20 cellular contexts compared by ENCODE assay signal in the genomic region with DNA sequence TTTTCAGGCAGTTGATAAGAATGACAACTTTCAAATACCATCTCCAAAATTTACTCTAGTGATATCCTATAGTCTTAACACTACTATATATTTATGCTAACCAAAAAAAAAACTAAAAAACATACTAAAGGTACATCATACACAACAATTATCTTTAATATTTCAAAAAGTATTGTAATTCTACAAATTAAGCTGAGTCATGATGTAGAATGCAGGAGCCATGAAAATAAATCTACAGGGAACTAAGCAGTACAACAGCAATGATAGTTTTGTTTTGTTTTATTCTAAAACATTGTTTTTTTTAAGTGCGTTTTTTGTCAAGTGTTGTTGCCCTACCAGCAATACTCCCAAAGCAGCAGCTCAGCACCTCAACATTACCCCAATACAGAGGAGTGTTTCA.
DNase-seq lines count a peak whose midpoint lies in the region; ATAC-seq, FAIRE-seq and TF ChIP-seq lines count a peak whose summit lies in the region.
"Had no signal": no experiment of that assay in that cellular context is flagged by ENCODE, and none has a peak within 500 bp of the region (broad histone marks: within the 10 kb centered on the region; RNA-seq: fewer than 3 reads in every experiment).

No MANE protein-coding gene starts in this region.

- H4K8ac ChIP-seq in IMR-90 (ENCODE audit: low read depth in 2 of 2, low read length in 2 of 2) = no peak overlapping the region

- TF ChIP-seq POLR2A in A549 (IDR thresholded peaks at IDR 0.05; ENCODE audit: low read length) (no peak), IMR-90 (IDR thresholded peaks at IDR 0.05; ENCODE audit: low read depth, low read length) (no peak), K562 (conservative IDR thresholded peaks at IDR 0.05) (no peak)

- H4K5ac ChIP-seq in IMR-90 (ENCODE audit: low read depth, low read length) = no peak overlapping the region

- no peaks in the 10 kb centered on the region for H3K4me1 Mint-ChIP-seq in nephron progenitor cell
- H3K4me1 Mint-ChIP-seq in activated CD8-positive, alpha-beta memory T cell treated with anti-CD3 and anti-CD28 coated beads, Interleukin-2, amount 10 ng/mL, durations not matched to agents 7 days and 5 days = no peaks in the 10 kb centered on the region
- H3K4me1 Mint-ChIP-seq: B cell; CD4-positive, CD25-positive, alpha-beta regulatory T cell had no signal

- H3K79me1 ChIP-seq in IMR-90 (ENCODE audit: low read depth in 1 of 2, low read length in 2 of 2) = no peaks in the 10 kb centered on the region

- POLR2A ChIA-PET in A549 (lab: Yijun Ruan, JAX) (no interaction called here), IMR-90 (lab: Charles Lee; ENCODE audit: unreplicated experiment) (no interaction called here), K562 (lab: Yijun Ruan, JAX) (no interaction called here)

- no peak overlapping the region for H2AK9ac ChIP-seq in IMR-90 (replicated peaks; ENCODE audit: low read depth, low read length, poor library complexity)

- H3K36me3 ChIP-seq in IMR-90 (ENCODE audit: control insufficient read depth, insufficient read depth, low read length) = no peaks in the 10 kb centered on the region
- H3K36me3 ChIP-seq in K562 (ENCODE audit: control insufficient read depth, insufficient read depth, low read length) = no peaks in the 10 kb centered on the region
- H3K36me3 ChIP-seq: BLaER1 had no signal

- no peak overlapping the region for H3K27ac Mint-ChIP-seq in nephron progenitor cell
- no peak overlapping the region for H3K27ac Mint-ChIP-seq in activated CD8-positive, alpha-beta memory T cell treated with anti-CD3 and anti-CD28 coated beads, Interleukin-2, amount 10 ng/mL, durations not matched to agents 7 days and 5 days
- H3K27ac Mint-ChIP-seq: B cell; CD4-positive, CD25-positive, alpha-beta regulatory T cell; CD8-positive, alpha-beta T cell had no signal

- H2BK15ac ChIP-seq in IMR-90 (ENCODE audit: low read depth, low read length) = no peak overlapping the region

- H3K27me3 Mint-ChIP-seq in nephron progenitor cell (ENCODE audit: low read depth, poor library complexity) = no peaks in the 10 kb centered on the region
- H3K27me3 Mint-ChIP-seq in activated CD8-positive, alpha-beta memory T cell treated with anti-CD3 and anti-CD28 coated beads, Interleukin-2, amount 10 ng/mL, durations not matched to agents 7 days and 5 days = no peaks in the 10 kb centered on the region
- H3K27me3 Mint-ChIP-seq: B cell; CD4-positive, CD25-positive, alpha-beta regulatory T cell had no signal

- dilution Hi-C loops in IMR-90 (cut with HindIII; ENCODE audit: low sequenced_read_pairs, unreplicated experiment) = no loop called here

- H3K27ac ChIP-seq in A549 = no peak overlapping the region
- no peak overlapping the region for H3K27ac ChIP-seq in IMR-90 (ENCODE audit: insufficient read depth, low read length)
- H3K27ac ChIP-seq in K562 (ENCODE audit: extremely low read depth, low read depth, low read length) = no peak overlapping the region
- H3K27ac ChIP-seq: BLaER1, C4-2B had no signal

- no peaks in the 10 kb centered on the region for H3K4me1 ChIP-seq in A549
- H3K4me1 ChIP-seq in IMR-90 (ENCODE audit: control insufficient read depth, insufficient read depth, low read length) = no peaks in the 10 kb centered on the region
- H3K4me1 ChIP-seq in K562 (replicated peaks in 1 of 2; ENCODE audit: control insufficient read depth in 2 of 2, insufficient read depth in 2 of 2, low read length in 2 of 2) = no peaks in the 10 kb centered on the region
- H3K4me1 ChIP-seq: BLaER1 had no signal

- H2BK5ac ChIP-seq in IMR-90 (ENCODE audit: low read depth, low read length, poor library complexity, severe bottlenecking) = no peak overlapping the region

- DNase-seq in A549 (ENCODE audit: low read depth in 1 of 2, low spot score in 1 of 2) (no peak), IMR-90 (no peak), K562 (ENCODE audit: extremely low read depth in 1 of 4, low spot score in 3 of 4) (no peak), nephron progenitor cell (no peak), HCEC 1CT (no peak)
- no peak for DNase-seq in activated CD8-positive, alpha-beta memory T cell treated with anti-CD3 and anti-CD28 coated beads, Interleukin-2, amount 10 ng/mL, durations not matched to agents 7 days and 5 days
- DNase-seq: CD4-positive, CD25-positive, alpha-beta regulatory T cell; CD8-positive, alpha-beta T cell; DMS 273 treated with DMSO at 0.1 percent for 48 hours; DMS53; DMS79 treated with DMSO at 0.1 percent for 48 hours; GF-D8; GOT3; H7 had no signal

- no peak for TF ChIP-seq EP300 in A549 (IDR thresholded peaks at IDR 0.05)
- no peak for TF ChIP-seq EP300 in K562 (IDR thresholded peaks at IDR 0.05; ENCODE audit: low read length)

- H2BK20ac ChIP-seq in IMR-90 (ENCODE audit: low read depth, low read length) = no peak overlapping the region

- 89% methylated on average over 1 of the region's 1 CpG for WGBS in A549 (ENCODE audit: missing lambda C conversion rate)
- no CpG with 5 or more reads among the region's 1 CpG for WGBS in IMR-90 (ENCODE audit: extremely low coverage in 2 of 2, insufficient read length in 1 of 2), 2 experiments
- 0% methylated on average over 1 of the region's 1 CpG for WGBS in K562 (ENCODE audit: insufficient coverage, low coverage, missing lambda C conversion rate)

- in situ Hi-C loops in IMR-90 (cut with MboI; ENCODE audit: low sequenced_read_pairs) (no loop called here), K562 (cut with MboI) (no loop called here)

- no peak overlapping the region for H4K91ac ChIP-seq in IMR-90 (ENCODE audit: insufficient read depth, low read depth, low read length)

- H3K9me3 ChIP-seq in A549 = no peaks in the 10 kb centered on the region
- no peaks in the 10 kb centered on the region for H3K9me3 ChIP-seq in IMR-90 (ENCODE audit: control insufficient read depth, insufficient read depth, low read length)
- H3K9me3 ChIP-seq in K562 (replicated peaks; ENCODE audit: control insufficient read depth, insufficient read depth, low read depth, low read length) = no peaks in the 10 kb centered on the region
- H3K9me3 ChIP-seq: BLaER1 had no signal

- no peak overlapping the region for H3K14ac ChIP-seq in IMR-90 (replicated peaks; ENCODE audit: low read depth, low read length)

- H3K56ac ChIP-seq in IMR-90 (ENCODE audit: extremely low read depth, insufficient read depth, low read length) = no peak overlapping the region

- no peaks in the 10 kb centered on the region for H3K9me3 Mint-ChIP-seq in nephron progenitor cell
- H3K9me3 Mint-ChIP-seq in activated CD8-positive, alpha-beta memory T cell treated with anti-CD3 and anti-CD28 coated beads, Interleukin-2, amount 10 ng/mL, durations not matched to agents 7 days and 5 days (ENCODE audit: low read depth) = no peaks in the 10 kb centered on the region
- H3K9me3 Mint-ChIP-seq: CD8-positive, alpha-beta T cell had no signal

- no peaks in the 10 kb centered on the region for H4K20me1 ChIP-seq in IMR-90 (ENCODE audit: insufficient read depth, low read length)
- H4K20me1 ChIP-seq in K562 (replicated peaks; ENCODE audit: control insufficient read depth, insufficient read depth, low read length) = no peaks in the 10 kb centered on the region
- H4K20me1 ChIP-seq: BLaER1 had no signal

- CTCF ChIA-PET in A549 (lab: Yijun Ruan, JAX) = no interaction called here
- CTCF ChIA-PET in IMR-90 (lab: Yijun Ruan, JAX) = no interaction called here
- CTCF ChIA-PET in K562 (lab: Yijun Ruan, JAX; ENCODE audit: low intra/inter-chr PET ratio) = no interaction called here
- CTCF ChIA-PET in activated CD8-positive, alpha-beta memory T cell treated with anti-CD3 and anti-CD28 coated beads, Interleukin-2, amount 10 ng/mL, durations not matched to agents 7 days and 5 days (lab: Charles Lee) = no interaction called here

- no peak overlapping the region for H2AFZ ChIP-seq in IMR-90 (replicated peaks; ENCODE audit: low read length, poor library complexity)
- H2AFZ ChIP-seq in K562 (ENCODE audit: low read depth, low read length) = no peak overlapping the region

- H3K4me3 Mint-ChIP-seq in nephron progenitor cell = no peak overlapping the region
- H3K4me3 Mint-ChIP-seq in activated CD8-positive, alpha-beta memory T cell treated with anti-CD3 and anti-CD28 coated beads, Interleukin-2, amount 10 ng/mL, durations not matched to agents 7 days and 5 days = no peak overlapping the region
- H3K4me3 Mint-ChIP-seq: B cell; CD4-positive, CD25-positive, alpha-beta regulatory T cell; CD8-positive, alpha-beta T cell had no signal

- no peak overlapping the region for H2BK120ac ChIP-seq in IMR-90 (ENCODE audit: low read depth, low read length)

- no peaks in the 10 kb centered on the region for H3K36me3 Mint-ChIP-seq in nephron progenitor cell (ENCODE audit: low read depth)
- no peaks in the 10 kb centered on the region for H3K36me3 Mint-ChIP-seq in activated CD8-positive, alpha-beta memory T cell treated with anti-CD3 and anti-CD28 coated beads, Interleukin-2, amount 10 ng/mL, durations not matched to agents 7 days and 5 days
- H3K36me3 Mint-ChIP-seq: CD4-positive, CD25-positive, alpha-beta regulatory T cell; CD8-positive, alpha-beta T cell had no signal

- no TSS peak for BruUV-seq in IMR-90 (replicated peaks; lab: Mats Ljungman, UMichigan)
- no TSS peak for BruUV-seq in K562 (replicated peaks; lab: Mats Ljungman, UMichigan)

- no peak for FAIRE-seq in A549 (lab: Jason Lieb, UNC)
- FAIRE-seq in K562 (lab: Jason Lieb, UNC) = no peak
- FAIRE-seq: GM12891, GM18507 had no signal

- TF ChIP-seq RAD21 in A549 (conservative IDR thresholded peaks at IDR 0.05 in 1 of 2, IDR thresholded peaks at IDR 0.05 in 1 of 2) (no peak), IMR-90 (IDR thresholded peaks at IDR 0.05; ENCODE audit: low read length) (no peak), K562 (CRISPR knock-in tag; conservative IDR thresholded peaks at IDR 0.05 in 1 of 2, IDR thresholded peaks at IDR 0.05 in 1 of 2) (no peak)

- H3K18ac ChIP-seq in IMR-90 (ENCODE audit: low read depth, low read length) = no peak overlapping the region

- no peak overlapping the region for H3K4ac ChIP-seq in IMR-90 (ENCODE audit: low read depth, low read length)

- intact Hi-C loops in IMR-90 (cut with micrococcal nuclease) (no loop called here), K562 (cut with micrococcal nuclease) (no loop called here)

- H3K9ac ChIP-seq in IMR-90 (ENCODE audit: low read depth, low read length) (no peak overlapping the region), K562 (ENCODE audit: insufficient read depth in 1 of 2, low read depth in 2 of 2, low read length in 2 of 2) (no peak overlapping the region)
- H3K9ac ChIP-seq: BLaER1 had no signal

- H3K27me3 ChIP-seq in IMR-90 (ENCODE audit: control insufficient read depth, insufficient read depth, low read length) (no peaks in the 10 kb centered on the region), K562 (ENCODE audit: control insufficient read depth in 2 of 2, insufficient read depth in 2 of 2, low read length in 2 of 2) (no peaks in the 10 kb centered on the region)
- H3K27me3 ChIP-seq: BLaER1 had no signal

- H3K4me3 ChIP-seq in A549 = no peak overlapping the region
- H3K4me3 ChIP-seq in IMR-90 (ENCODE audit: insufficient read depth, low read depth, low read length) = no peak overlapping the region
- H3K4me3 ChIP-seq in K562 = no peak overlapping the region
- H3K4me3 ChIP-seq: BLaER1 had no signal

- H3K9me1 ChIP-seq in IMR-90 (ENCODE audit: insufficient read depth, low read length) (no peaks in the 10 kb centered on the region), K562 (ENCODE audit: control insufficient read depth, insufficient read depth, low read length) (no peaks in the 10 kb centered on the region)

- TF ChIP-seq CTCF in A549 (IDR thresholded peaks at IDR 0.05) (no peak), IMR-90 (conservative IDR thresholded peaks at IDR 0.05; ENCODE audit: low read depth, low read length) (no peak), K562 (IDR thresholded peaks at IDR 0.05 in 2 of 3, conservative IDR thresholded peaks at IDR 0.05 in 1 of 3; ENCODE audit: insufficient read depth in 2 of 3, low read depth in 1 of 3, low read length in 3 of 3) (no peak), nephron progenitor cell (IDR thresholded peaks at IDR 0.05) (no peak)

- ATAC-seq in A549 = no peak
- no peak for ATAC-seq in IMR-90 (ENCODE audit: low read depth)
- no peak for ATAC-seq in K562
- no peak for ATAC-seq in activated CD8-positive, alpha-beta memory T cell treated with anti-CD3 and anti-CD28 coated beads, Interleukin-2, amount 10 ng/mL, durations not matched to agents 7 days and 5 days
- ATAC-seq: CD8-positive, alpha-beta T cell; HCT116 had no signal

- H3K4me2 ChIP-seq in A549 (no peak overlapping the region), IMR-90 (ENCODE audit: low read depth, low read length) (no peak overlapping the region), K562 (ENCODE audit: insufficient read depth, low read length) (no peak overlapping the region)
- H3K4me2 ChIP-seq: BLaER1 had no signal

- no peak overlapping the region for H3K23ac ChIP-seq in IMR-90 (ENCODE audit: low read depth, low read length)

- H2AK5ac ChIP-seq in IMR-90 (ENCODE audit: low read depth, low read length) = no peak overlapping the region

- no peaks in the 10 kb centered on the region for H3K79me2 ChIP-seq in K562 (ENCODE audit: control insufficient read depth, insufficient read depth, low read length)
